ENCODE assay signal across 8 cellular contexts in the genomic region with DNA sequence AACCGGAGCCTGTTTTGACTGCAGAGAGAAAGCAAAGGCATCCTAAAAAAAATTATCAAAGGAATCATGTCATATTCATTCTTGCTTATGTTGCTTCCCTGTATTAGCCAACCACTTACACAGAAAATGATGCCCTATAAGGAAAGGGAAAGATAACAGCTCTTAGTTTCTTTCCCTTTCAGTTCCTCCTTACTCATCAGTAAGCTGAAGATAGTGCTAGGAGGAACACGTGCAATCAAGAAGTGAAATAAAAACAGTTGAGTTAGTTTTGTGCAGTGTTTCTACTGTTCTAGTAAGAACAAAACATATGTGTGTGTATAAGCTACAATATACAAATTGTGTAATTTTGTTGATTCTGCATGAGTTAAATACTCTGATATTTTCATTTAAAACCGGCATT. TPM values are rescaled to one million over a fixed set of nuclear protein-coding genes. Genes with fewer than 3 reads are reported as not detected.
DNase-seq lines count a peak whose midpoint lies in the region; ATAC-seq and TF ChIP-seq lines count a peak whose summit lies in the region.

No MANE protein-coding gene starts in this region.

- TF ChIP-seq CTCF in H9 (conservative IDR thresholded peaks at IDR 0.05), result no peak

- H3K27me3 Mint-ChIP-seq in T-helper 2 cell treated with Interferon-gamma antibody and Interleukin-4, amounts not matched to agents 5 μg/mL and 100 μg/mL, for 36 hours (ENCODE audit: low read depth), result no peaks in the 10 kb centered on the region
- no peaks in the 10 kb centered on the region for H3K27me3 Mint-ChIP-seq in H9 (ENCODE audit: low read depth)

- H3K9ac ChIP-seq in H9 (ENCODE audit: extremely low read depth, insufficient read length, low read length), result no peak overlapping the region

- H3K23ac ChIP-seq in H9 (ENCODE audit: insufficient read length, low read depth, low read length), result no peak overlapping the region

- H3K9me3 ChIP-seq in H9 (ENCODE audit: control insufficient read depth, low read depth, low read length), result no peaks in the 10 kb centered on the region

- peaks cover 33% of the 10 kb centered on the region for H3K4me1 Mint-ChIP-seq in T-helper 2 cell treated with Interferon-gamma antibody and Interleukin-4, amounts not matched to agents 5 μg/mL and 100 μg/mL, for 36 hours (ENCODE audit: low read depth)
- H3K4me1 Mint-ChIP-seq in H9, result peaks cover 5 to 7% of the 10 kb centered on the region in 2 experiments; a peak in 3 of 4 replicates

- H4K91ac ChIP-seq in H9 (ENCODE audit: insufficient read length, low read depth, low read length), result no peak overlapping the region

- no peak overlapping the region for H3K14ac ChIP-seq in H9 (ENCODE audit: insufficient read depth, low read length)

- H3K27ac Mint-ChIP-seq in T-helper 2 cell treated with Interferon-gamma antibody and Interleukin-4, amounts not matched to agents 5 μg/mL and 100 μg/mL, for 36 hours, result no peak overlapping the region
- no peak overlapping the region for H3K27ac Mint-ChIP-seq in H9

- no peak overlapping the region for H3K4me3 Mint-ChIP-seq in T-helper 2 cell treated with Interferon-gamma antibody and Interleukin-4, amounts not matched to agents 5 μg/mL and 100 μg/mL, for 36 hours
- no peak overlapping the region for H3K4me3 Mint-ChIP-seq in H9

- DNase-seq in iris pigment epithelial cell (ENCODE audit: low read depth) (peak; percentile 17), inferior parietal cortex (ENCODE audit: extremely low spot score) (no peak), NCI-H1417 treated with DMSO at 0.1 percent for 48 hours (lab: John Stamatoyannopoulos, UW) (no peak), H9 (no peak)
- DNase-seq in T-helper 2 cell treated with Interferon-gamma antibody and Interleukin-4, amounts not matched to agents 5 μg/mL and 100 μg/mL, for 36 hours (ENCODE audit: low spot score), result no peak

- no peak overlapping the region for H2AK5ac ChIP-seq in H9 (ENCODE audit: insufficient read length, low read length)

- no peak overlapping the region for H2BK12ac ChIP-seq in H9 (ENCODE audit: insufficient read length, low read depth, low read length)

- no peak overlapping the region for H3K27ac ChIP-seq in H9 (ENCODE audit: insufficient read length, low read depth, low read length)

- H3K36me3 Mint-ChIP-seq in T-helper 2 cell treated with Interferon-gamma antibody and Interleukin-4, amounts not matched to agents 5 μg/mL and 100 μg/mL, for 36 hours (ENCODE audit: low read depth), result no peaks in the 10 kb centered on the region
- H3K36me3 Mint-ChIP-seq in H9 (ENCODE audit: insufficient read depth in 1 of 3, low read depth in 3 of 3), result no peaks in the 10 kb centered on the region; a peak in 1 of 7 replicates

- no peak overlapping the region for H3T11ph ChIP-seq in H9 (ENCODE audit: low read length)

- H4K8ac ChIP-seq in H9 (replicated peaks; ENCODE audit: insufficient read length, low read depth, low read length), result no peak overlapping the region

- H4K5ac ChIP-seq in H9 (ENCODE audit: insufficient read length, low read depth, low read length), result no peak overlapping the region

- H2BK5ac ChIP-seq in H9 (ENCODE audit: insufficient read length, low read length), result no peak overlapping the region

- no peak overlapping the region for H2AFZ ChIP-seq in H9 (ENCODE audit: low read length)

- ATAC-seq in GM18868 (IDR thresholded peaks at IDR 0.05; ENCODE audit: unreplicated experiment), result peak; percentile 81
- ATAC-seq in GM21786 (IDR thresholded peaks at IDR 0.05; ENCODE audit: unreplicated experiment), result peak; percentile 90
- peak; percentile 73 for ATAC-seq in HG03521 (IDR thresholded peaks at IDR 0.05; ENCODE audit: unreplicated experiment)

- no peaks in the 10 kb centered on the region for H3K79me1 ChIP-seq in H9 (ENCODE audit: insufficient read depth, low read depth, low read length, poor library complexity, severe bottlenecking)

- H3K4me1 ChIP-seq in H9 (ENCODE audit: insufficient read depth, low read length), result no peaks in the 10 kb centered on the region

- no peaks in the 10 kb centered on the region for H3K27me3 ChIP-seq in H9 (ENCODE audit: insufficient read depth, low read length)

- H3K23me2 ChIP-seq in H9 (ENCODE audit: insufficient read length, low read depth, low read length, poor library complexity, severe bottlenecking), result no peaks in the 10 kb centered on the region

- H3K4me2 ChIP-seq in H9 (ENCODE audit: insufficient read depth, insufficient read length, low read length), result no peak overlapping the region

- WGBS in H9 (ENCODE audit: extremely low coverage, insufficient read length, low lambda C conversion rate), result no CpG with 5 or more reads among the region's 3 CpGs

- H2BK20ac ChIP-seq in H9 (ENCODE audit: low read depth, low read length, poor library complexity, severe bottlenecking), result no peak overlapping the region

- no peak overlapping the region for H2BK15ac ChIP-seq in H9 (ENCODE audit: low read depth, low read length)

- H3K18ac ChIP-seq in H9 (ENCODE audit: insufficient read length, low read depth, low read length), result no peak overlapping the region

- no peak overlapping the region for H3K4ac ChIP-seq in H9 (ENCODE audit: low read depth, low read length)

- no peak overlapping the region for H3K56ac ChIP-seq in H9 (ENCODE audit: insufficient read length, low read depth, low read length)

- no peaks in the 10 kb centered on the region for H3K9me3 Mint-ChIP-seq in T-helper 2 cell treated with Interferon-gamma antibody and Interleukin-4, amounts not matched to agents 5 μg/mL and 100 μg/mL, for 36 hours
- no peaks in the 10 kb centered on the region for H3K9me3 Mint-ChIP-seq in H9

- H4K20me1 ChIP-seq in H9 (ENCODE audit: control insufficient read depth, insufficient read depth, insufficient read length), result no peaks in the 10 kb centered on the region

- no peaks in the 10 kb centered on the region for H3K79me2 ChIP-seq in H9 (ENCODE audit: insufficient read depth, low read length)

- no peak overlapping the region for H2BK120ac ChIP-seq in H9 (ENCODE audit: low read depth, low read length, poor library complexity, severe bottlenecking)

RNA-seq across cellular contexts. Expression of a gene that starts 45.3 kb away (rescaled TPM):
- 103 and 110 TPM in 2 replicates for total RNA-seq in H9 (2021)
